In genomic region chr19:54616840-54617560, GRCh38 we compare ENCODE assay signal across 10 cellular contexts. TPM values are rescaled to one million over a fixed set of nuclear protein-coding genes. Genes with fewer than 3 reads are reported as not detected.
DNase-seq lines count a peak whose midpoint lies in the region; ATAC-seq and TF ChIP-seq lines count a peak whose summit lies in the region.
"Had no signal": no experiment of that assay in that cellular context is flagged by ENCODE, and none has a peak within 500 bp of the region (broad histone marks: within the 10 kb centered on the region; RNA-seq: fewer than 3 reads in every experiment).

No MANE protein-coding gene starts in this region.

- POLR2A ChIA-PET in T-cell (lab: Charles Lee): no interaction called here

- in situ Hi-C loops in G401 (cut with HindIII; ENCODE audit: low sequenced_read_pairs): no loop called here

- H3K27ac Mint-ChIP-seq in T-cell: peak overlapping the region in 1 of 2 donors; percentile 58
- H3K27ac Mint-ChIP-seq: nephron progenitor cell had no signal

- DNase-seq in GM06990 (ENCODE audit: extremely low read depth, insufficient read length) (peak; percentile 78), T-cell (no peak), GDM1 (lab: John Stamatoyannopoulos, UW) (no peak), COR-L47 (lab: John Stamatoyannopoulos, UW) (no peak), G401 (ENCODE audit: low spot score) (no peak), cortex of kidney (lab: John Stamatoyannopoulos, UW) (no peak)
- DNase-seq: nephron progenitor cell had no signal

- ATAC-seq in HG02885 (IDR thresholded peaks at IDR 0.05; ENCODE audit: poor library complexity, unreplicated experiment) (peak; percentile 83), T-cell (replicated peaks in 1 of 4) (no peak)

- peaks cover 3 to 10% of the 10 kb centered on the region in 2 donors for H3K27me3 Mint-ChIP-seq in T-cell

- peaks cover 5 to 9% (median 8%) of the 10 kb centered on the region in 3 donors for H3K9me3 Mint-ChIP-seq in T-cell

- peak overlapping the region; percentile 85 for H3K4me3 ChIP-seq in GM06990 (replicated peaks; ENCODE audit: low read depth, low read length)
- H3K4me3 ChIP-seq: adrenal gland had no signal

- H3K27me3 ChIP-seq in GM06990 (replicated peaks; ENCODE audit: control insufficient read depth, insufficient read depth, low read length): no peaks in the 10 kb centered on the region
- H3K27me3 ChIP-seq: adrenal gland had no signal

- H3K4me1 Mint-ChIP-seq in T-cell: peaks cover 0 to 5% (median 0%) of the 10 kb centered on the region in 3 donors
- H3K4me1 Mint-ChIP-seq: nephron progenitor cell had no signal

- CTCF ChIA-PET in T-cell (lab: Charles Lee): no interaction called here

- TF ChIP-seq POLR2A in GM19099 (IDR thresholded peaks at IDR 0.05; ENCODE audit: extremely low read depth, insufficient read length, low read depth): peak; percentile 51

- TF ChIP-seq CTCF in GM06990 (IDR thresholded peaks at IDR 0.05; ENCODE audit: insufficient read depth, low read length, poor library complexity, severe bottlenecking): no peak

- H3K36me3 ChIP-seq in GM06990 (ENCODE audit: control insufficient read depth, insufficient read depth, low read length): no peaks in the 10 kb centered on the region
- H3K36me3 ChIP-seq: adrenal gland had no signal

- peak overlapping the region; percentile 21 to 68 (median 22) for H3K4me3 Mint-ChIP-seq in T-cell
- H3K4me3 Mint-ChIP-seq: nephron progenitor cell had no signal

- H3K36me3 Mint-ChIP-seq in T-cell: no peaks in the 10 kb centered on the region

RNA-seq across cellular contexts. Expression of gene LILRB1, which starts 13.3 kb away (rescaled TPM):
- 10 to 100 TPM in 1 of 5 donors, 1 to 10 TPM in 4; 2.0 to 26.9 (median 3.6) TPM for total RNA-seq in T-cell
- not detected in 2 replicates for total RNA-seq in G401 (2014; rRNA removed; shearing (Covaris generic))

RNA-seq across cellular contexts. Expression of gene LILRA1, which starts 23.6 kb away (rescaled TPM):
- total RNA-seq in T-cell: under 1 TPM in 1 of 5 donors, not detected in 4; 0.43 TPM
- not detected in 2 replicates for total RNA-seq in G401 (2014; rRNA removed; shearing (Covaris generic))

RNA-seq across cellular contexts. Expression of gene LILRA2, which starts 43.4 kb away (rescaled TPM):
- total RNA-seq in T-cell: under 1 TPM in 4 of 5 donors, not detected in 1; 0.16 to 0.47 (median 0.37) TPM
- not detected in 2 replicates for total RNA-seq in G401 (2014; rRNA removed; shearing (Covaris generic))

RNA-seq across cellular contexts. Expression of gene LILRB4, which starts 45.8 kb away (rescaled TPM):
- total RNA-seq in T-cell: under 1 TPM in 2 of 5 donors, not detected in 3; 0.20 to 0.59 TPM
- not detected in 2 replicates for total RNA-seq in G401 (2014; rRNA removed; shearing (Covaris generic))
